Comparison of ENCODE assay signal across 9 cellular contexts in genomic region chr12:100668939-100669536, GRCh38.
A peak's percentile ranks its signal among the peaks of the same experiment; 100 is the strongest.
DNase-seq lines count a peak whose midpoint lies in the region; TF ChIP-seq lines count a peak whose summit lies in the region.
"Had no signal": no experiment of that assay in that cellular context is flagged by ENCODE, and none has a peak within 500 bp of the region (broad histone marks: within the 10 kb centered on the region; RNA-seq: fewer than 3 reads in every experiment).

No MANE protein-coding gene starts in this region.

- H3K27me3 Mint-ChIP-seq in HFFc6 (ENCODE audit: insufficient read depth) = no peaks in the 10 kb centered on the region; the same call in 1 of the 2 replicates

- H3K36me3 Mint-ChIP-seq in HFFc6 (ENCODE audit: low read depth) = no peaks in the 10 kb centered on the region
- H3K36me3 Mint-ChIP-seq: CD4-positive, alpha-beta memory T cell had no signal

- TF ChIP-seq CTCF in HFFc6 (IDR thresholded peaks at IDR 0.05) (peak; percentile 95), astrocyte of the spinal cord (IDR thresholded peaks at IDR 0.05; ENCODE audit: low read depth, low read length) (peak; percentile 95)

- H3K9me3 Mint-ChIP-seq in HFFc6 = no peaks in the 10 kb centered on the region

- no peak overlapping the region for H3K4me3 ChIP-seq in astrocyte of the spinal cord (ENCODE audit: low read depth, low read length)

- in situ Hi-C loops in SK-MEL-5 (cut with HindIII; ENCODE audit: low pct_unique_long_range_greater_than_20kb, low sequenced_read_pairs) = no loop called here
- in situ Hi-C loops in astrocyte of the spinal cord (cut with HindIII; ENCODE audit: low sequenced_read_pairs) = no loop called here

- no peaks in the 10 kb centered on the region for H3K4me1 Mint-ChIP-seq in HFFc6 (ENCODE audit: low read depth)
- H3K4me1 Mint-ChIP-seq: CD4-positive, alpha-beta memory T cell had no signal

- no peak overlapping the region for H3K4me3 Mint-ChIP-seq in HFFc6
- H3K4me3 Mint-ChIP-seq: CD4-positive, alpha-beta memory T cell had no signal

- peak; percentile 75 for DNase-seq in SIG-M5 treated with dmso at 0.1 percent for 504 hours (lab: John Stamatoyannopoulos, UW; ENCODE audit: unreplicated experiment)
- DNase-seq in SIG-M5 (lab: John Stamatoyannopoulos, UW) = no peak
- peak; percentile 50 for DNase-seq in HFFc6
- DNase-seq in NAMALWA (ENCODE audit: low spot score) = peak; percentile 71
- DNase-seq in SK-MEL-5 (ENCODE audit: low read depth, low spot score) = peak; percentile 93
- peak; percentile 65 for DNase-seq in astrocyte of the spinal cord (ENCODE audit: low read depth, low spot score)
- peak; percentile 96 for DNase-seq in islet precursor cell
- DNase-seq in stimulated activated CD4-positive, alpha-beta T cell treated with anti-CD3 and anti-CD28 coated beads, Interleukin-2, amount 100 ng/mL, for 24 hours = peak; percentile 53 to 72

- H3K27ac Mint-ChIP-seq in HFFc6 = no peak overlapping the region
- H3K27ac Mint-ChIP-seq: CD4-positive, alpha-beta memory T cell had no signal
